ENCODE assay signal across 22 cellular contexts in the genomic region with DNA sequence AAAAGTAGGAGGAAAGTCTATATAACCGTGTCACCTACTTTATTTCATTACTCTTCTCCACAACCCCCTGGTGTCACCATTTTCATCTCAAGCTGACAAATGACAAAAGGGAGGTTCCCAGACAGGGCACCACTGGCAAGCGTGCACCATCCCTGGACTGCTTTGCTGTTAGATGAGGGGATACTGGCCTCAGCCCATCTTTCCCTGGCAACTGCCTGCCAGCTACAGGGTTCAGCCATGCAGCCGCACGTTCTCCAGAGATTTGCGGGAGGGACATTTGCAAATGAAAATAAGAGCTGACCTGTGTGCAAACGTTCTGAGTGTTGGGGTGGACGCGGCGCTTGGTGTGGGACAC. TPM values are rescaled to one million over a fixed set of nuclear protein-coding genes. Genes with fewer than 3 reads are reported as not detected.
"Had no signal": no experiment of that assay in that cellular context is flagged by ENCODE, and none has a peak within 500 bp of the region (broad histone marks: within the 10 kb centered on the region; RNA-seq: fewer than 3 reads in every experiment).

No MANE protein-coding gene starts in this region.

- H3K36me3 Mint-ChIP-seq: memory B cell, mesothelial cell of epicardium, natural killer cell had no signal

- H3K27ac ChIP-seq: epithelial cell of prostate, esophagus muscularis mucosa, lower lobe of right lung, parathyroid adenoma, psoas muscle had no signal

- H3K4me1 ChIP-seq: esophagus muscularis mucosa, lower lobe of right lung, parathyroid adenoma had no signal

- ATAC-seq: effector memory CD8-positive, alpha-beta T cell; natural killer cell; psoas muscle had no signal

- H2AFZ ChIP-seq: parathyroid adenoma had no signal

- H3K36me3 ChIP-seq: esophagus muscularis mucosa, lower lobe of right lung had no signal

- DNase-seq: effector memory CD8-positive, alpha-beta T cell; foreskin fibroblast; hippocampal formation; natural killer cell; occipital lobe; retina; small intestine; stimulated activated CD4-positive, alpha-beta T cell treated with anti-CD3 and anti-CD28 coated beads, Interleukin-12 subunit alpha, Interleukin-12 subunit beta, amount 100 ng/mL, for 4 hours; stimulated activated naive CD4-positive, alpha-beta T cell treated with Interleukin-2 at 50 U/mL for 16 hours; trophoblast cell had no signal

- H3K9me3 Mint-ChIP-seq: effector memory CD8-positive, alpha-beta T cell; memory B cell; mesothelial cell of epicardium; natural killer cell; neural crest cell had no signal

- H3K9ac ChIP-seq: parathyroid adenoma had no signal

- H3K9me3 ChIP-seq: esophagus muscularis mucosa, lower lobe of right lung, psoas muscle had no signal

- H3K27me3 Mint-ChIP-seq: memory B cell had no signal

- H3K4me3 Mint-ChIP-seq: effector memory CD8-positive, alpha-beta T cell; memory B cell; mesothelial cell of epicardium; natural killer cell; neural crest cell had no signal

- H3K4me3 ChIP-seq: esophagus muscularis mucosa, lower lobe of right lung, psoas muscle had no signal

- H3K27ac Mint-ChIP-seq: effector memory CD8-positive, alpha-beta T cell; memory B cell; mesothelial cell of epicardium; natural killer cell had no signal

- H3K79me2 ChIP-seq: parathyroid adenoma had no signal

- H3K4me1 Mint-ChIP-seq: memory B cell, mesothelial cell of epicardium, natural killer cell had no signal

RNA-seq across cellular contexts. Expression of gene UROC1, which starts 0.7 kb away (rescaled TPM):
- total RNA-seq: esophagus muscularis mucosa, kidney epithelial cell, lower lobe of right lung, mesothelial cell of epicardium, myocyte, natural killer cell, neural crest cell, occipital lobe, urinary bladder had no signal

RNA-seq across cellular contexts. Expression of gene CHST13, which starts 7.0 kb away (rescaled TPM):
- total RNA-seq: kidney epithelial cell, mesothelial cell of epicardium, myocyte, occipital lobe had no signal

RNA-seq across cellular contexts. Expression of gene C3orf22, which starts 41.8 kb away (rescaled TPM):
- total RNA-seq: esophagus muscularis mucosa, kidney epithelial cell, lower lobe of right lung, mucosa of gallbladder, myocyte, natural killer cell, neural crest cell, occipital lobe, urinary bladder had no signal
- polyA plus RNA-seq: psoas muscle, small intestine, urinary bladder had no signal
